9 cellular contexts compared by ENCODE assay signal in genomic region chr2:109162999-109163398, GRCh38. TPM values are rescaled to one million over a fixed set of nuclear protein-coding genes. Genes with fewer than 3 reads are reported as not detected.
DNase-seq lines count a peak whose midpoint lies in the region; TF ChIP-seq lines count a peak whose summit lies in the region.
"Had no signal": no experiment of that assay in that cellular context is flagged by ENCODE, and none has a peak within 500 bp of the region (broad histone marks: within the 10 kb centered on the region; RNA-seq: fewer than 3 reads in every experiment).

No MANE protein-coding gene starts in this region.

- H3K27ac Mint-ChIP-seq in endothelial cell (ENCODE audit: unreplicated experiment) (no peak overlapping the region), mesothelial cell of epicardium (no peak overlapping the region)

- H3K27me3 Mint-ChIP-seq in endothelial cell (ENCODE audit: unreplicated experiment), result peaks cover 3% of the 10 kb centered on the region
- H3K27me3 Mint-ChIP-seq in mesothelial cell of epicardium (ENCODE audit: low read depth), result peaks cover 38% of the 10 kb centered on the region

- H3K9me3 Mint-ChIP-seq in endothelial cell (ENCODE audit: unreplicated experiment), result no peaks in the 10 kb centered on the region
- H3K9me3 Mint-ChIP-seq in mesothelial cell of epicardium, result peaks cover 3% of the 10 kb centered on the region

- in situ Hi-C loops in astrocyte of the cerebellum (cut with HindIII; ENCODE audit: low sequenced_read_pairs), result no loop called here

- H3K4me3 Mint-ChIP-seq in endothelial cell (ENCODE audit: unreplicated experiment) (no peak overlapping the region), mesothelial cell of epicardium (no peak overlapping the region)

- TF ChIP-seq CTCF in astrocyte of the cerebellum (IDR thresholded peaks at IDR 0.05; ENCODE audit: low read depth, low read length, missing control alignments) (peak; percentile 25), endothelial cell (IDR thresholded peaks at IDR 0.05; ENCODE audit: unreplicated experiment) (no peak), mesothelial cell of epicardium (IDR thresholded peaks at IDR 0.05; ENCODE audit: unreplicated experiment) (no peak)

- no peaks in the 10 kb centered on the region for H3K36me3 Mint-ChIP-seq in endothelial cell (ENCODE audit: low read depth, unreplicated experiment)
- H3K36me3 Mint-ChIP-seq in mesothelial cell of epicardium, result no peaks in the 10 kb centered on the region

- H3K4me1 Mint-ChIP-seq in endothelial cell (ENCODE audit: unreplicated experiment), result peaks cover 22% of the 10 kb centered on the region
- peaks cover 5% of the 10 kb centered on the region for H3K4me1 Mint-ChIP-seq in mesothelial cell of epicardium

- DNase-seq in DMS53 (lab: John Stamatoyannopoulos, UW) (peak; percentile 83), NCI-H2107 (lab: John Stamatoyannopoulos, UW) (peak; percentile 11), astrocyte of the cerebellum (ENCODE audit: low read depth) (peak; percentile 86), hepatic stellate cell (ENCODE audit: low spot score) (peak; percentile 66), endothelial cell (ENCODE audit: low spot score) (no peak), mesothelial cell of epicardium (ENCODE audit: low spot score in 2 of 2, unreplicated experiment in 2 of 2) (no peak), T1000 (lab: John Stamatoyannopoulos, UW) (no peak), iPS-NIHi7 (ENCODE audit: extremely low spot score) (no peak)
- DNase-seq: stimulated activated naive CD8-positive, alpha-beta T cell treated with anti-CD3 and anti-CD28 coated beads, Interleukin-15, Interleukin-2, amounts not matched to agents 100 U/mL and 50 U/mL, for 24 hours had no signal

- H3K4me3 ChIP-seq in astrocyte of the cerebellum (ENCODE audit: low read depth, low read length), result no peak overlapping the region

RNA-seq across cellular contexts. Expression of gene SH3RF3, which starts 34.0 kb away (rescaled TPM):
- total RNA-seq in endothelial cell (ENCODE audit: unreplicated experiment), result 12.8 TPM
- 2.5 to 2.8 TPM (median 2.7 TPM) in 3 replicates for total RNA-seq in mesothelial cell of epicardium

Comparison
In these comparisons a context has a peak if more than half of its experiments do, and no peak if none do; other contexts are left out.
1. DNase-seq: peak in DMS53 (single experiment), NCI-H2107 (single experiment), astrocyte of the cerebellum (single experiment) and hepatic stellate cell (single experiment); none in endothelial cell (single experiment), mesothelial cell of epicardium (0 of 2), T1000 (single experiment) and iPS-NIHi7 (single experiment).